In genomic region chr14:101823511-101824120, GRCh38 we compare ENCODE assay signal across 8 cellular contexts.
DNase-seq lines count a peak whose midpoint lies in the region; ATAC-seq and TF ChIP-seq lines count a peak whose summit lies in the region.

No MANE protein-coding gene starts in this region.

- no peak for TF ChIP-seq CTCF in GM13977 (IDR thresholded peaks at IDR 0.05; ENCODE audit: extremely low read depth, insufficient read depth, missing control alignments)

- no peaks in the 10 kb centered on the region for H3K27me3 ChIP-seq in esophagus (ENCODE audit: control insufficient read depth in 1 of 2, insufficient read depth in 2 of 2, low read length in 2 of 2)

- ATAC-seq in HG02938 (IDR thresholded peaks at IDR 0.05; ENCODE audit: unreplicated experiment) (peak; percentile 63), GM18873 (IDR thresholded peaks at IDR 0.05; ENCODE audit: low FRiP score, unreplicated experiment) (no peak)

- DNase-seq in GM13977 (ENCODE audit: low spot score) (peak; percentile 44), DMS79 (lab: John Stamatoyannopoulos, UW) (no peak), COLO668 (lab: John Stamatoyannopoulos, UW; ENCODE audit: unreplicated experiment) (no peak)
- DNase-seq in activated CD4-positive, alpha-beta T cell treated with anti-CD3 and anti-CD28 coated beads, Interleukin-2, amount 50 U/mL, for 1 hour, result peak; percentile 73
- peak; percentile 85 for DNase-seq in stimulated activated CD4-positive, alpha-beta T cell treated with anti-CD3 and anti-CD28 coated beads, Interleukin-15, amount 100 ng/mL, for 24 hours

- peaks cover 3 to 5% of the 10 kb centered on the region in 2 donors for H3K36me3 ChIP-seq in esophagus (ENCODE audit: control insufficient read depth in 2 of 2, insufficient read depth in 2 of 2, low read length in 1 of 2)

- in situ Hi-C loops in GM13977 (cut with MboI; ENCODE audit: low pct_unique_long_range_greater_than_20kb, low sequenced_read_pairs, unreplicated experiment), result loop anchor here (10.0 kb wide), 1 partner anchor 49 kb away; no protein-coding TSS in a partner anchor

- H3K4me3 ChIP-seq in esophagus (ENCODE audit: low read depth in 1 of 2, low read length in 2 of 2), result peak overlapping the region; percentile 33 to 37

- peaks cover 3 to 4% of the 10 kb centered on the region in 2 donors for H3K4me1 ChIP-seq in esophagus (ENCODE audit: control insufficient read depth in 2 of 2, insufficient read depth in 2 of 2, low read length in 1 of 2)

- WGBS in esophagus, 2 donors, result 29 to 34% methylated on average over 12 of the region's 12 CpGs

- H3K27ac ChIP-seq in esophagus (ENCODE audit: low read depth in 2 of 2, low read length in 1 of 2), result peak overlapping the region; percentile 79 to 86

- H3K9me3 ChIP-seq in esophagus (ENCODE audit: control insufficient read depth in 2 of 2, insufficient read depth in 1 of 2, low read depth in 1 of 2, low read length in 1 of 2), result no peaks in the 10 kb centered on the region

Comparison
In these comparisons a context has a peak if more than half of its experiments do, and no peak if none do; other contexts are left out.
1. DNase-seq: peak in GM13977 (single experiment), activated CD4-positive, alpha-beta T cell treated with anti-CD3 and anti-CD28 coated beads, Interleukin-2, amount 50 U/mL, for 1 hour (single experiment) and stimulated activated CD4-positive, alpha-beta T cell treated with anti-CD3 and anti-CD28 coated beads, Interleukin-15, amount 100 ng/mL, for 24 hours (single experiment); none in DMS79 (single experiment) and COLO668 (single experiment).